ENCODE assay signal across 17 cellular contexts in genomic region chr17:57667461-57667923, GRCh38.
DNase-seq lines count a peak whose midpoint lies in the region; ATAC-seq and TF ChIP-seq lines count a peak whose summit lies in the region.
"Had no signal": no experiment of that assay in that cellular context is flagged by ENCODE, and none has a peak within 500 bp of the region (broad histone marks: within the 10 kb centered on the region; RNA-seq: fewer than 3 reads in every experiment).

No MANE protein-coding gene starts in this region.

- no peak for TF ChIP-seq POLR2A in gastroesophageal sphincter (IDR thresholded peaks at IDR 0.05)

- no peak overlapping the region for H2AFZ ChIP-seq in H9 (ENCODE audit: low read length)

- no peak overlapping the region for H3T11ph ChIP-seq in H9 (ENCODE audit: low read length)

- ATAC-seq in gastroesophageal sphincter (no peak), HG03460 (IDR thresholded peaks at IDR 0.05; ENCODE audit: unreplicated experiment) (no peak)
- ATAC-seq: PC-3 had no signal

- no peaks in the 10 kb centered on the region for H3K9me3 ChIP-seq in H9 (ENCODE audit: control insufficient read depth, low read depth, low read length)
- H3K9me3 ChIP-seq in gastroesophageal sphincter = no peaks in the 10 kb centered on the region
- H3K9me3 ChIP-seq: esophagus squamous epithelium, upper lobe of left lung had no signal

- H2AK5ac ChIP-seq in H9 (ENCODE audit: insufficient read length, low read length) = no peak overlapping the region

- H3K4me2 ChIP-seq in H9 (ENCODE audit: insufficient read depth, insufficient read length, low read length) = no peak overlapping the region

- H2BK20ac ChIP-seq in H9 (ENCODE audit: low read depth, low read length, poor library complexity, severe bottlenecking) = no peak overlapping the region

- H4K20me1 ChIP-seq in H9 (ENCODE audit: control insufficient read depth, insufficient read depth, insufficient read length) = no peaks in the 10 kb centered on the region

- H3K36me3 Mint-ChIP-seq in activated T-cell treated with anti-CD3 and anti-CD28 coated beads, Interleukin-2, amount 50 U/mL, for 24 hours (ENCODE audit: low read depth) = peaks cover 3% of the 10 kb centered on the region
- H3K36me3 Mint-ChIP-seq in H9 (ENCODE audit: insufficient read depth in 1 of 3, low read depth in 3 of 3) = peaks cover 0 to 8% (median 0%) of the 10 kb centered on the region in 3 experiments; a peak in 1 of 7 replicates

- H3K23me2 ChIP-seq in H9 (ENCODE audit: insufficient read length, low read depth, low read length, poor library complexity, severe bottlenecking) = no peaks in the 10 kb centered on the region

- no peak overlapping the region for H3K4me3 ChIP-seq in gastroesophageal sphincter
- H3K4me3 ChIP-seq: dorsolateral prefrontal cortex, esophagus squamous epithelium, upper lobe of left lung had no signal

- no peak overlapping the region for H3K18ac ChIP-seq in H9 (ENCODE audit: insufficient read length, low read depth, low read length)

- H3K79me2 ChIP-seq in H9 (ENCODE audit: insufficient read depth, low read length) = no peaks in the 10 kb centered on the region

- no peak overlapping the region for H4K91ac ChIP-seq in H9 (ENCODE audit: insufficient read length, low read depth, low read length)

- H2BK15ac ChIP-seq in H9 (ENCODE audit: low read depth, low read length) = no peak overlapping the region

- no peaks in the 10 kb centered on the region for H3K9me3 Mint-ChIP-seq in activated T-cell treated with anti-CD3 and anti-CD28 coated beads, Interleukin-2, amount 50 U/mL, for 24 hours
- H3K9me3 Mint-ChIP-seq in H9 = no peaks in the 10 kb centered on the region

- no peaks in the 10 kb centered on the region for H3K27me3 ChIP-seq in H9 (ENCODE audit: insufficient read depth, low read length)
- no peaks in the 10 kb centered on the region for H3K27me3 ChIP-seq in gastroesophageal sphincter
- H3K27me3 ChIP-seq: dorsolateral prefrontal cortex, esophagus squamous epithelium, upper lobe of left lung had no signal

- H3K27me3 Mint-ChIP-seq in activated T-cell treated with anti-CD3 and anti-CD28 coated beads, Interleukin-2, amount 50 U/mL, for 24 hours = no peaks in the 10 kb centered on the region
- H3K27me3 Mint-ChIP-seq in H9 (ENCODE audit: low read depth) = no peaks in the 10 kb centered on the region

- H2BK120ac ChIP-seq in H9 (ENCODE audit: low read depth, low read length, poor library complexity, severe bottlenecking) = no peak overlapping the region

- H3K4ac ChIP-seq in H9 (ENCODE audit: low read depth, low read length) = no peak overlapping the region

- no peak for TF ChIP-seq EP300 in gastroesophageal sphincter (IDR thresholded peaks at IDR 0.05)

- H3K79me1 ChIP-seq in H9 (ENCODE audit: insufficient read depth, low read depth, low read length, poor library complexity, severe bottlenecking) = no peaks in the 10 kb centered on the region

- H4K8ac ChIP-seq in H9 (replicated peaks; ENCODE audit: insufficient read length, low read depth, low read length) = no peak overlapping the region

- no peak overlapping the region for H2BK5ac ChIP-seq in H9 (ENCODE audit: insufficient read length, low read length)

- H3K4me1 ChIP-seq in H9 (ENCODE audit: insufficient read depth, low read length) (peaks cover 3% of the 10 kb centered on the region; the same call in 1 of the 2 replicates), gastroesophageal sphincter (peaks cover 0 to 68% (median 7%) of the 10 kb centered on the region in 3 donors)

- TF ChIP-seq CTCF in H9 (conservative IDR thresholded peaks at IDR 0.05) (no peak), gastroesophageal sphincter (IDR thresholded peaks at IDR 0.05) (no peak)

- H3K27ac Mint-ChIP-seq in activated T-cell treated with anti-CD3 and anti-CD28 coated beads, Interleukin-2, amount 50 U/mL, for 24 hours = peak overlapping the region; percentile 59
- peak overlapping the region in 1 of 3 experiments; percentile 72; a peak in 2 of 7 replicates for H3K27ac Mint-ChIP-seq in H9

- H3K9ac ChIP-seq in H9 (ENCODE audit: extremely low read depth, insufficient read length, low read length) = no peak overlapping the region

- H3K14ac ChIP-seq in H9 (ENCODE audit: insufficient read depth, low read length) = no peak overlapping the region; the same call in 1 of the 2 replicates

- peaks cover 25% of the 10 kb centered on the region for H3K4me1 Mint-ChIP-seq in activated T-cell treated with anti-CD3 and anti-CD28 coated beads, Interleukin-2, amount 50 U/mL, for 24 hours (ENCODE audit: low read depth)
- H3K4me1 Mint-ChIP-seq in H9 = peaks cover 38 to 54% of the 10 kb centered on the region in 2 experiments

- H3K56ac ChIP-seq in H9 (ENCODE audit: insufficient read length, low read depth, low read length) = no peak overlapping the region

- no peak overlapping the region for H3K23ac ChIP-seq in H9 (ENCODE audit: insufficient read length, low read depth, low read length)

- H3K36me3 ChIP-seq in gastroesophageal sphincter = no peaks in the 10 kb centered on the region
- H3K36me3 ChIP-seq: esophagus squamous epithelium, upper lobe of left lung had no signal

- no peak overlapping the region for H4K5ac ChIP-seq in H9 (ENCODE audit: insufficient read length, low read depth, low read length)

- no peak overlapping the region for H3K4me3 Mint-ChIP-seq in activated T-cell treated with anti-CD3 and anti-CD28 coated beads, Interleukin-2, amount 50 U/mL, for 24 hours
- no peak overlapping the region for H3K4me3 Mint-ChIP-seq in H9

- no peak for DNase-seq in activated T-cell treated with anti-CD3 and anti-CD28 coated beads, Interleukin-2, amount 50 U/mL, for 24 hours
- DNase-seq in activated T-cell treated with anti-CD3 and anti-CD28 coated beads for 4 hours (no peak), H9 (peak; percentile 17), NCI-H1417 (lab: John Stamatoyannopoulos, UW) (no peak)
- peak; percentile 10 for DNase-seq in stimulated activated CD8-positive, alpha-beta memory T cell treated with anti-CD3 and anti-CD28 coated beads, Interleukin-4, amount 100 ng/mL, for 48 hours
- no peak for DNase-seq in activated CD4-positive, CD25-positive, alpha-beta regulatory T cell (lab: John Stamatoyannopoulos, UW)
- DNase-seq: activated CD4-positive, alpha-beta T cell treated with anti-CD3 and anti-CD28 coated beads for 48 hours; esophagus squamous epithelium; midbrain; MV-4-11; NCI-H69; PC-3; stimulated activated CD4-positive, alpha-beta T cell treated with anti-CD3 and anti-CD28 coated beads, Interleukin-4, amount 100 ng/mL, for 24 hours; upper lobe of left lung had no signal

- H3K27ac ChIP-seq in H9 (ENCODE audit: insufficient read length, low read depth, low read length) (no peak overlapping the region), gastroesophageal sphincter (peak overlapping the region in 3 of 4 donors; percentile 73 to 90 (median 89))
- H3K27ac ChIP-seq: esophagus squamous epithelium, upper lobe of left lung had no signal

- H2BK12ac ChIP-seq in H9 (ENCODE audit: insufficient read length, low read depth, low read length) = no peak overlapping the region

- no CpG with 5 or more reads among the region's 6 CpGs for WGBS in H9 (ENCODE audit: extremely low coverage, insufficient read length, low lambda C conversion rate)
- 74 to 80% methylated on average over 1 to 3 of the region's 6 CpGs for WGBS in gastroesophageal sphincter (ENCODE audit: low coverage in 1 of 2), 2 donors

Comparison
In these comparisons a context has a peak if more than half of its experiments do, and no peak if none do; other contexts are left out.
1. DNase-seq: peak in H9 (single experiment) and stimulated activated CD8-positive, alpha-beta memory T cell treated with anti-CD3 and anti-CD28 coated beads, Interleukin-4, amount 100 ng/mL, for 48 hours (single experiment); none in activated T-cell treated with anti-CD3 and anti-CD28 coated beads, Interleukin-2, amount 50 U/mL, for 24 hours (single experiment), activated T-cell treated with anti-CD3 and anti-CD28 coated beads for 4 hours (single experiment), NCI-H1417 (0 of 3) and activated CD4-positive, CD25-positive, alpha-beta regulatory T cell (0 of 4).